15 cellular contexts compared by ENCODE assay signal in the genomic region with DNA sequence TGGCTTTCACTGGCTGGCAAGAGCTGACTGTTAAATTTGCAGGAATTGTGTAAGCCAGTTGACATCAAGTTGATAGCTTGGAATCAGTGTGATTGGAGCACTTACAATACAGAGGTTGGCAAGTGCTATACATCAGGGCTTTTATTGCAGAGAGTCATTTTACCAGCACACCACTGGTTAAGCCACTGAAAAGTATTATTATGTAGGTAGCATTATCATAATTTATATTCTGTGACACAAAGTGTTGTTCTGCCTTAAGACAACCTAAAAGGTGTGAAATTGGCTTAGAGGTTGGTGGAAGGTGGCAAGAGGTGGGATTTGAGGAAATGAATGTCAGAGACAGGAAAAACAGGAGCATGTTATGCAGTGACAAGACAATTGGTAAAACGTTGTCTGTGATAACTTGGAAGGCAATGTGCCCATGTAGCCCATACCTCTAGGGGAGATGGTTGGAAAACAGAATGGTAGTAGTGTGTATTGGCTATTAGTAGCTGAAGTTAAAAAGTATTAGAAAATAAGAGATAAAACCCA.
"Had no signal": no experiment of that assay in that cellular context is flagged by ENCODE, and none has a peak within 500 bp of the region (broad histone marks: within the 10 kb centered on the region; RNA-seq: fewer than 3 reads in every experiment).

No MANE protein-coding gene starts in this region.

- H3K27me3 ChIP-seq: neural progenitor cell, ovary, sigmoid colon, spleen, tibial artery, uterus had no signal

- DNase-seq: activated CD4-positive, CD25-positive, alpha-beta regulatory T cell treated with anti-CD3 and anti-CD28 coated beads, Interleukin-2, amount 50 U/mL, for 72 hours; activated naive CD4-positive, alpha-beta T cell treated with Interleukin-2 at 50 U/mL for 16 hours; aorta; cerebellar nuclear complex; effector memory CD4-positive, alpha-beta T cell; foreskin fibroblast; head of caudate nucleus; ovary; sigmoid colon; spleen; stimulated activated CD4-positive, alpha-beta T cell treated with anti-CD3 and anti-CD28 coated beads, Interleukin-1b, Interleukin-23, amount 100 ng/mL, for 48 hours; T1000; tibial artery; uterus had no signal

- H2AFZ ChIP-seq: neural progenitor cell had no signal

- H3K4me3 ChIP-seq: neural progenitor cell, ovary, sigmoid colon, spleen, tibial artery, uterus had no signal

- H3K27ac ChIP-seq: neural progenitor cell, ovary, sigmoid colon, spleen, tibial artery had no signal

- H3K9me3 ChIP-seq: ovary, sigmoid colon, spleen, tibial artery, uterus had no signal

- H3K9ac ChIP-seq: neural progenitor cell had no signal

- H3K4me2 ChIP-seq: neural progenitor cell had no signal

- H3K36me3 ChIP-seq: neural progenitor cell, ovary, sigmoid colon, spleen, tibial artery, uterus had no signal
